10 cellular contexts compared by ENCODE assay signal in genomic region chr10:59654007-59654406, GRCh38. TPM values are rescaled to one million over a fixed set of nuclear protein-coding genes. Genes with fewer than 3 reads are reported as not detected.
A peak's percentile ranks its signal among the peaks of the same experiment; 100 is the strongest.
DNase-seq lines count a peak whose midpoint lies in the region; ATAC-seq and TF ChIP-seq lines count a peak whose summit lies in the region.
"Had no signal": no experiment of that assay in that cellular context is flagged by ENCODE, and none has a peak within 500 bp of the region (broad histone marks: within the 10 kb centered on the region; RNA-seq: fewer than 3 reads in every experiment).

No MANE protein-coding gene starts in this region.

- H3K36me3 ChIP-seq in aorta (ENCODE audit: control insufficient read depth in 1 of 2, insufficient read depth in 2 of 2, low read length in 1 of 2), result no peaks in the 10 kb centered on the region
- H3K36me3 ChIP-seq in PC-3 (ENCODE audit: low read depth, low read length), result 0 out of 2 replicates have a peak, but pooled peaks cover 6% of the 10 kb centered on the region
- H3K36me3 ChIP-seq: esophagus squamous epithelium had no signal

- H4K20me1 ChIP-seq in PC-3 (ENCODE audit: low read length), result no peaks in the 10 kb centered on the region

- H3K4me3 ChIP-seq in fibroblast of the aortic adventitia (ENCODE audit: low read depth, low read length) (no peak overlapping the region), aorta (ENCODE audit: low read length in 2 of 2) (no peak overlapping the region), PC-3 (ENCODE audit: low read length) (no peak overlapping the region)
- H3K4me3 ChIP-seq: esophagus squamous epithelium had no signal

- POLR2A ChIA-PET in GM10248 (lab: Yijun Ruan, JAX) (no interaction called here), PC-3 (lab: Charles Lee; ENCODE audit: unreplicated experiment) (no interaction called here)

- peak; percentile 14 for DNase-seq in GM10248 (ENCODE audit: extremely low spot score)
- DNase-seq in MV-4-11 (lab: John Stamatoyannopoulos, UW), result peak; percentile 86
- DNase-seq in fibroblast of the aortic adventitia (ENCODE audit: low read depth), result peak; percentile 16
- no peak for DNase-seq in aorta
- no peak for DNase-seq in PC-3
- DNase-seq in activated CD4-positive, alpha-beta T cell treated with anti-CD3 and anti-CD28 coated beads, Interleukin-2, amount 50 U/mL, for 48 hours, result no peak
- DNase-seq: esophagus squamous epithelium, NCI-H226 had no signal

- no peak overlapping the region for H3K4me2 ChIP-seq in PC-3 (ENCODE audit: low read length)

- no TSS peak for BruUV-seq in PC-3 (replicated peaks; lab: Mats Ljungman, UMichigan)

- CTCF ChIA-PET in GM10248 (lab: Yijun Ruan, JAX), result interaction anchor here (0.9 to 1.8 kb wide), 2 partner anchors 8 to 28 kb away, joined by 3 to 6 read pairs; no protein-coding TSS in a partner anchor
- CTCF ChIA-PET in PC-3 (lab: Charles Lee), result no interaction called here

- H3K9me3 ChIP-seq in aorta (ENCODE audit: control insufficient read depth, low read length) (no peaks in the 10 kb centered on the region), PC-3 (ENCODE audit: low read length) (no peaks in the 10 kb centered on the region)
- H3K9me3 ChIP-seq: esophagus squamous epithelium had no signal

- no peak overlapping the region for H2AFZ ChIP-seq in PC-3 (ENCODE audit: low read length)

- H3K9me2 ChIP-seq in PC-3 (replicated peaks; ENCODE audit: low read length), result no peaks in the 10 kb centered on the region

- no peaks in the 10 kb centered on the region for H3F3A ChIP-seq in PC-3 (ENCODE audit: low read length, unreplicated experiment)

- no peak overlapping the region for H3K9ac ChIP-seq in PC-3 (ENCODE audit: low read length)

- ATAC-seq in GM21529 (IDR thresholded peaks at IDR 0.05; ENCODE audit: unreplicated experiment), result peak; percentile 62
- ATAC-seq in aorta (ENCODE audit: low FRiP score), result no peak
- ATAC-seq in PC-3, result no peak
- ATAC-seq in GM21423 (IDR thresholded peaks at IDR 0.05; ENCODE audit: unreplicated experiment), result no peak

- no peak for TF ChIP-seq CTCF in GM10248 (IDR thresholded peaks at IDR 0.05; ENCODE audit: control extremely low read depth, extremely low read depth, low read depth, missing control alignments)
- TF ChIP-seq CTCF in fibroblast of the aortic adventitia (IDR thresholded peaks at IDR 0.05; ENCODE audit: insufficient read depth, low read length), result no peak
- TF ChIP-seq CTCF in PC-3 (conservative IDR thresholded peaks at IDR 0.05; ENCODE audit: low read depth, low read length), result no peak

- H3K79me2 ChIP-seq in PC-3 (ENCODE audit: low read length), result no peaks in the 10 kb centered on the region

- intact Hi-C loops in aorta (cut with DNase I), result no loop called here
- intact Hi-C loops in PC-3 (cut with micrococcal nuclease), result loop anchor here (2.0 kb wide), 1 partner anchor 21 kb away; no protein-coding TSS in a partner anchor

- WGBS in aorta, 2 donors, result 29 to 35% methylated on average over 4 of the region's 4 CpGs

- no peaks in the 10 kb centered on the region for H3K27me3 ChIP-seq in aorta (ENCODE audit: control insufficient read depth in 1 of 2, insufficient read depth in 2 of 2, low read length in 1 of 2)
- H3K27me3 ChIP-seq in PC-3 (ENCODE audit: low read length), result no peaks in the 10 kb centered on the region
- H3K27me3 ChIP-seq: esophagus squamous epithelium had no signal

- no peak overlapping the region for H3K27ac ChIP-seq in aorta (ENCODE audit: low read depth in 1 of 2, low read length in 2 of 2)
- no peak overlapping the region for H3K27ac ChIP-seq in PC-3 (ENCODE audit: low read length)

- H3K4me1 ChIP-seq in aorta (ENCODE audit: control insufficient read depth in 1 of 2, insufficient read depth in 2 of 2, low read length in 2 of 2) (peaks cover 0 to 4% of the 10 kb centered on the region in 2 donors), PC-3 (ENCODE audit: insufficient read depth, low read length) (peaks cover 16% of the 10 kb centered on the region)

RNA-seq across cellular contexts. Expression of gene SLC16A9, which starts 55.6 kb away (rescaled TPM):
- total RNA-seq in fibroblast of the aortic adventitia (ENCODE audit: low replicate concordance) (0.25 and 1.5 TPM in 2 replicates), aorta (1 to 10 TPM; 1.3 to 3.3 TPM), PC-3 (2014; rRNA removed) (12.8 and 17.4 TPM in 2 replicates)
- polyA plus RNA-seq in aorta, result 1 to 10 TPM in 1 of 2 donors, under 1 TPM in 1; 0.25 to 3.5 TPM

Comparison
In these comparisons a context has a peak if more than half of its experiments do, and no peak if none do; other contexts are left out.
1. DNase-seq: peak in GM10248 (single experiment), MV-4-11 (single experiment) and fibroblast of the aortic adventitia (single experiment); none in aorta (0 of 2), PC-3 (single experiment) and activated CD4-positive, alpha-beta T cell treated with anti-CD3 and anti-CD28 coated beads, Interleukin-2, amount 50 U/mL, for 48 hours (0 of 2).